1 cellular context compared by ENCODE assay signal in the genomic region with DNA sequence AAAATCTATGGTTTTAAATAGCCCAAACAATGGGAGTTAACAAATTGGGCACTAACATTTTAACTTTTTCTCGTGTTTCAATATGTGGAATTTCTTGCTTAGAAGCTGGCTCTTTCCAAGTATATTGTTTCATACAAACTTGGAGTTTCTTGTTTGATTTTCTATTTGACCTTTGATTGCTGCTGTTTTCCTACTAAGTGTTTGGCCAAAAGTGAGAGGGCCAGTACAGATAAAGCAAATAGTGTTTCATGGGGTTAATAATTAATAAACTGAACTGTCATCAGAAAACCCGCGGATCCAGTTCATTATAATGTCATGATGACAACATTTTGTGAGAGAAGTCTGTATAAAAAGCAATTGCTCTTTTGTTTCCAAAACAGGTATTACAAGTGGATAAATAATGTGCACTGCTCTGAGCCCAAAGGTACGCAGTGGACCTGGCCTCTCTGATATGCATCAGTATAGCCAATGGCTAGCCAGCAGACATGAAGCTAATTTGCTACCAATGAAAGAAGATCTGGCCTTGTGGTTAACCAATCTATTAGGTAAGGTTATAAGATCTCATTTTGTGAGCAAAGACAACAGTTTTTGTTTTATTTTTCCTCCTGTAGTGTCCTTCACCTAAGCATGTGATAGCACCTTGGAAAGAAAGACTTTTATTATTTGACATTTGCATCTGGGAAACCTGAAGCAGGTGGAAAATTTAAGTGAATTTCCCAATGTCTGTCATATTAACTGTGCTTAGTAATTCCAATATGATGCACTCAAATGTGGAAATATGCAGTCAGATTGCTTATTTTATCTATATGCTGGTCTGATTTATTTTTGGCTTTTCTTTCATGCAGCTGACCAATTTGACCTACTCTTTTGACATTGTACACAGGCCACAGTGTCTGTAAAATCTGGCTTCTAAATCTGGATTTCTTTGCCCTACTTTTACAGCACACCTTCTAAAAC.
TF ChIP-seq lines count a peak whose summit lies in the region.

No MANE protein-coding gene starts in this region.

TF ChIP-seq in GM23338, 12 proteins besides CTCF, POLR2A, EP300 and RAD21 (continued from another document):
- TF ChIP-seq REST (IDR thresholded peaks at IDR 0.05; ENCODE audit: unreplicated experiment): no peak
- TF ChIP-seq EZH2phosphoT487 (IDR thresholded peaks at IDR 0.05; ENCODE audit: unreplicated experiment): no peak
- TF ChIP-seq, protein P1, sequence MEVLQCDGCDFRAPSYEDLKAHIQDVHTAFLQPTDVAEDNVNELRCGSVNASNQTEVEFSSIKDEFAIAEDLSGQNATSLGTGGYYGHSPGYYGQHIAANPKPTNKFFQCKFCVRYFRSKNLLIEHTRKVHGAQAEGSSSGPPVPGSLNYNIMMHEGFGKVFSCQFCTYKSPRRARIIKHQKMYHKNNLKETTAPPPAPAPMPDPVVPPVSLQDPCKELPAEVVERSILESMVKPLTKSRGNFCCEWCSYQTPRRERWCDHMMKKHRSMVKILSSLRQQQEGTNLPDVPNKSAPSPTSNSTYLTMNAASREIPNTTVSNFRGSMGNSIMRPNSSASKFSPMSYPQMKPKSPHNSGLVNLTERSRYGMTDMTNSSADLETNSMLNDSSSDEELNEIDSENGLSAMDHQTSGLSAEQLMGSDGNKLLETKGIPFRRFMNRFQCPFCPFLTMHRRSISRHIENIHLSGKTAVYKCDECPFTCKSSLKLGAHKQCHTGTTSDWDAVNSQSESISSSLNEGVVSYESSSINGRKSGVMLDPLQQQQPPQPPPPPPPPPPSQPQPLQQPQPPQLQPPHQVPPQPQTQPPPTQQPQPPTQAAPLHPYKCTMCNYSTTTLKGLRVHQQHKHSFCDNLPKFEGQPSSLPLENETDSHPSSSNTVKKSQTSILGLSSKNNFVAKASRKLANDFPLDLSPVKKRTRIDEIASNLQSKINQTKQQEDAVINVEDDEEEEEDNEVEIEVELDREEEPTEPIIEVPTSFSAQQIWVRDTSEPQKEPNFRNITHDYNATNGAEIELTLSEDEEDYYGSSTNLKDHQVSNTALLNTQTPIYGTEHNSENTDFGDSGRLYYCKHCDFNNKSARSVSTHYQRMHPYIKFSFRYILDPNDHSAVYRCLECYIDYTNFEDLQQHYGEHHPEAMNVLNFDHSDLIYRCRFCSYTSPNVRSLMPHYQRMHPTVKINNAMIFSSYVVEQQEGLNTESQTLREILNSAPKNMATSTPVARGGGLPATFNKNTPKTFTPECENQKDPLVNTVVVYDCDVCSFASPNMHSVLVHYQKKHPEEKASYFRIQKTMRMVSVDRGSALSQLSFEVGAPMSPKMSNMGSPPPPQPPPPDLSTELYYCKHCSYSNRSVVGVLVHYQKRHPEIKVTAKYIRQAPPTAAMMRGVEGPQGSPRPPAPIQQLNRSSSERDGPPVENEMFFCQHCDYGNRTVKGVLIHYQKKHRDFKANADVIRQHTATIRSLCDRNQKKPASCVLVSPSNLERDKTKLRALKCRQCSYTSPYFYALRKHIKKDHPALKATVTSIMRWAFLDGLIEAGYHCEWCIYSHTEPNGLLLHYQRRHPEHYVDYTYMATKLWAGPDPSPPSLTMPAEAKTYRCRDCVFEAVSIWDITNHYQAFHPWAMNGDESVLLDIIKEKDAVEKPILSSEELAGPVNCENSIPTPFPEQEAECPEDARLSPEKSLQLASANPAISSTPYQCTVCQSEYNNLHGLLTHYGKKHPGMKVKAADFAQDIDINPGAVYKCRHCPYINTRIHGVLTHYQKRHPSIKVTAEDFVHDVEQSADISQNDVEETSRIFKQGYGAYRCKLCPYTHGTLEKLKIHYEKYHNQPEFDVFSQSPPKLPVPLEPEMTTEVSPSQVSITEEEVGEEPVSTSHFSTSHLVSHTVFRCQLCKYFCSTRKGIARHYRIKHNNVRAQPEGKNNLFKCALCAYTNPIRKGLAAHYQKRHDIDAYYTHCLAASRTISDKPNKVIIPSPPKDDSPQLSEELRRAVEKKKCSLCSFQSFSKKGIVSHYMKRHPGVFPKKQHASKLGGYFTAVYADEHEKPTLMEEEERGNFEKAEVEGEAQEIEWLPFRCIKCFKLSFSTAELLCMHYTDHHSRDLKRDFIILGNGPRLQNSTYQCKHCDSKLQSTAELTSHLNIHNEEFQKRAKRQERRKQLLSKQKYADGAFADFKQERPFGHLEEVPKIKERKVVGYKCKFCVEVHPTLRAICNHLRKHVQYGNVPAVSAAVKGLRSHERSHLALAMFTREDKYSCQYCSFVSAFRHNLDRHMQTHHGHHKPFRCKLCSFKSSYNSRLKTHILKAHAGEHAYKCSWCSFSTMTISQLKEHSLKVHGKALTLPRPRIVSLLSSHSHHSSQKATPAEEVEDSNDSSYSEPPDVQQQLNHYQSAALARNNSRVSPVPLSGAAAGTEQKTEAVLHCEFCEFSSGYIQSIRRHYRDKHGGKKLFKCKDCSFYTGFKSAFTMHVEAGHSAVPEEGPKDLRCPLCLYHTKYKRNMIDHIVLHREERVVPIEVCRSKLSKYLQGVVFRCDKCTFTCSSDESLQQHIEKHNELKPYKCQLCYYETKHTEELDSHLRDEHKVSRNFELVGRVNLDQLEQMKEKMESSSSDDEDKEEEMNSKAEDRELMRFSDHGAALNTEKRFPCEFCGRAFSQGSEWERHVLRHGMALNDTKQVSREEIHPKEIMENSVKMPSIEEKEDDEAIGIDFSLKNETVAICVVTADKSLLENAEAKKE (CRISPR knock-in tag; IDR thresholded peaks at IDR 0.05): no peak
